20 cellular contexts compared by ENCODE assay signal in genomic region chr20:19341348-19342053, GRCh38.
DNase-seq lines count a peak whose midpoint lies in the region; ATAC-seq and TF ChIP-seq lines count a peak whose summit lies in the region.
"Had no signal": no experiment of that assay in that cellular context is flagged by ENCODE, and none has a peak within 500 bp of the region (broad histone marks: within the 10 kb centered on the region; RNA-seq: fewer than 3 reads in every experiment).

No MANE protein-coding gene starts in this region.

- H3K9me3 ChIP-seq in prostate gland (no peaks in the 10 kb centered on the region), aorta (ENCODE audit: control insufficient read depth, low read length) (no peaks in the 10 kb centered on the region)
- H3K9me3 ChIP-seq: HAP-1, Peyer's patch, SJSA1 had no signal

- POLR2A ChIA-PET in activated CD4-positive, alpha-beta T cell treated with anti-CD3 and anti-CD28 coated beads, Interleukin-2, amount 10 ng/mL, durations not matched to agents 7 days and 5 days (lab: Charles Lee) = no interaction called here

- no peak overlapping the region for H3K4me3 Mint-ChIP-seq in activated CD4-positive, alpha-beta T cell treated with anti-CD3 and anti-CD28 coated beads, Interleukin-2, amount 10 ng/mL, durations not matched to agents 7 days and 5 days
- H3K4me3 Mint-ChIP-seq: GM23338 had no signal

- ATAC-seq in Right ventricle myocardium inferior (peak; percentile 68), left cardiac atrium (no peak), left ventricle myocardium superior (peak; percentile 89), aorta (ENCODE audit: low FRiP score) (peak; percentile 26), HG03439 (IDR thresholded peaks at IDR 0.05; ENCODE audit: unreplicated experiment) (no peak)
- ATAC-seq: GM23338 had no signal

- H3K4me1 Mint-ChIP-seq in activated CD4-positive, alpha-beta T cell treated with anti-CD3 and anti-CD28 coated beads, Interleukin-2, amount 10 ng/mL, durations not matched to agents 7 days and 5 days = no peaks in the 10 kb centered on the region
- H3K4me1 Mint-ChIP-seq: GM23338 had no signal

- H3K9me3 Mint-ChIP-seq in activated CD4-positive, alpha-beta T cell treated with anti-CD3 and anti-CD28 coated beads, Interleukin-2, amount 10 ng/mL, durations not matched to agents 7 days and 5 days = no peaks in the 10 kb centered on the region
- H3K9me3 Mint-ChIP-seq: GM23338 had no signal

- H3K36me3 ChIP-seq in prostate gland (no peaks in the 10 kb centered on the region), aorta (ENCODE audit: control insufficient read depth in 1 of 2, insufficient read depth in 2 of 2, low read length in 1 of 2) (no peaks in the 10 kb centered on the region)
- H3K36me3 ChIP-seq: HAP-1, Peyer's patch, SJSA1 had no signal

- DNase-seq in Right ventricle myocardium inferior (ENCODE audit: missing footprints) = no peak
- no peak for DNase-seq in left cardiac atrium
- no peak for DNase-seq in left ventricle myocardium superior
- DNase-seq in prostate gland (ENCODE audit: low spot score) = peak; percentile 14
- DNase-seq in aorta = no peak
- no peak for DNase-seq in activated CD4-positive, alpha-beta T cell treated with anti-CD3 and anti-CD28 coated beads, Interleukin-2, amount 10 ng/mL, durations not matched to agents 7 days and 5 days
- no peak for DNase-seq in stimulated activated naive CD4-positive, alpha-beta T cell treated with Interleukin-2 at 50 U/mL for 16 hours (lab: John Stamatoyannopoulos, UW)
- DNase-seq: IMR-90, NCI-H1417 treated with DMSO at 0.1 percent for 48 hours, NCI-H187 treated with DMSO at 0.1 percent for 48 hours, NCI-H226, NCI-H524, NCI-H774, Peyer's patch had no signal

- TF ChIP-seq POLR2A in prostate gland (IDR thresholded peaks at IDR 0.05) = no peak

- H3K27me3 ChIP-seq in prostate gland (replicated peaks; ENCODE audit: insufficient read depth) (no peaks in the 10 kb centered on the region), aorta (ENCODE audit: control insufficient read depth in 1 of 2, insufficient read depth in 2 of 2, low read length in 1 of 2) (no peaks in the 10 kb centered on the region)
- H3K27me3 ChIP-seq: Peyer's patch, SJSA1 had no signal

- H3K27ac ChIP-seq in prostate gland = no peak overlapping the region
- H3K27ac ChIP-seq in aorta (ENCODE audit: low read depth in 1 of 2, low read length in 2 of 2) = no peak overlapping the region
- H3K27ac ChIP-seq: C4-2B, KMS-11, Peyer's patch, SJSA1 had no signal

- 40% methylated on average over 3 of the region's 3 CpGs for WGBS in prostate gland
- WGBS in aorta, 2 donors = 10 to 22% methylated on average over 3 of the region's 3 CpGs

- no peak overlapping the region for H3K27ac Mint-ChIP-seq in activated CD4-positive, alpha-beta T cell treated with anti-CD3 and anti-CD28 coated beads, Interleukin-2, amount 10 ng/mL, durations not matched to agents 7 days and 5 days
- H3K27ac Mint-ChIP-seq: GM23338 had no signal

- CTCF ChIA-PET in activated CD4-positive, alpha-beta T cell treated with anti-CD3 and anti-CD28 coated beads, Interleukin-2, amount 10 ng/mL, durations not matched to agents 7 days and 5 days (lab: Charles Lee) = no interaction called here

- H3K4me3 ChIP-seq in prostate gland (no peak overlapping the region), aorta (ENCODE audit: low read length in 2 of 2) (no peak overlapping the region)
- H3K4me3 ChIP-seq: GM23338, HAP-1, Peyer's patch, SJSA1 had no signal

- H3K4me1 ChIP-seq in prostate gland (replicated peaks) = no peaks in the 10 kb centered on the region
- peaks cover 0 to 2% of the 10 kb centered on the region in 2 donors for H3K4me1 ChIP-seq in aorta (ENCODE audit: control insufficient read depth in 1 of 2, insufficient read depth in 2 of 2, low read length in 2 of 2)
- H3K4me1 ChIP-seq: HAP-1, SJSA1 had no signal

- H3K36me3 Mint-ChIP-seq in activated CD4-positive, alpha-beta T cell treated with anti-CD3 and anti-CD28 coated beads, Interleukin-2, amount 10 ng/mL, durations not matched to agents 7 days and 5 days (ENCODE audit: low read depth) = no peaks in the 10 kb centered on the region

- no peaks in the 10 kb centered on the region for H3K27me3 Mint-ChIP-seq in activated CD4-positive, alpha-beta T cell treated with anti-CD3 and anti-CD28 coated beads, Interleukin-2, amount 10 ng/mL, durations not matched to agents 7 days and 5 days

- TF ChIP-seq CTCF in prostate gland (IDR thresholded peaks at IDR 0.05) = no peak

- intact Hi-C loops in Right ventricle myocardium inferior (cut with DNase I) (no loop called here), left cardiac atrium (cut with DNase I) (no loop called here), left ventricle myocardium superior (cut with micrococcal nuclease) (no loop called here), prostate gland (cut with DNase I) (no loop called here), aorta (cut with DNase I) (no loop called here)

Comparison
In these comparisons a context has a peak if more than half of its experiments do, and no peak if none do; other contexts are left out.
1. ATAC-seq: peak in Right ventricle myocardium inferior (single experiment), left ventricle myocardium superior (single experiment) and aorta (single experiment); none in left cardiac atrium (0 of 2) and HG03439 (single experiment).